ENCODE assay signal across 27 cellular contexts in the genomic region with DNA sequence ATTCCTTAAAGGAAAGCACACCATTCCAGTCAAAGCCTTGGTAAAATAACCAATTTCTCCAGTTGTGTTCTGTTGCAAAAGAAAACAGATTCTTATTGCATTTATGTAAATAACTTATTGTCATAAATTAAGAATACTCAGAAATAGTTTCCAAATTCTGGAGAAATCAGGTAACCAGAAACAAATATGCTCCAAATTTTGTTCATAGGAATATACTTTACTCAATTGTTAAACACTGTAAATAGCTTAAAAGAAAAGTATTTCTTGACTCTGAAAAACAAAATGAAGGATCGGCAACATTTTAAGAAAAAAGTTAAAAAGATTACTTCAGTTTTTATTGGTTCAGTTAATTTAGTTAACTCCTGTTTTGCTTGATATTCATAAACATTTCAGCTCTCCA.
"Had no signal": no experiment of that assay in that cellular context is flagged by ENCODE, and none has a peak within 500 bp of the region (broad histone marks: within the 10 kb centered on the region; RNA-seq: fewer than 3 reads in every experiment).

No MANE protein-coding gene starts in this region.

- H3K27ac ChIP-seq: left lung, lower lobe of right lung, ovary, prostate gland, skin epidermis, stomach, testis, thyroid gland, transverse colon, upper lobe of left lung, vagina had no signal

- H3K9me3 ChIP-seq: lower lobe of right lung, ovary, prostate gland, testis, thyroid gland, upper lobe of left lung, vagina had no signal

- H3K4me3 ChIP-seq: left lung, lower lobe of right lung, ovary, prostate gland, skin epidermis, stomach, testis, thyroid gland, transverse colon, upper lobe of left lung, vagina had no signal

- ATAC-seq: left colon; left lung; lower lobe of right lung; natural killer cell treated with Interleukin-12 subunit alpha and Interleukin-12 subunit beta and Interleukin-15 and Interleukin-18, amount 100 ng/mL, for 72 hours; right cardiac atrium; sciatic nerve; stimulated activated naive B cell treated with anti-CD40 and anti-IgM and Interleukin-4, amounts not matched to agents 10 μg/mL and 1 μg/mL and 100 μg/mL, for 72 hours; stimulated activated naive CD8-positive, alpha-beta T cell treated with anti-CD3 and anti-CD28 coated beads, Interleukin-15, Interleukin-2, amounts not matched to agents 100 U/mL and 50 U/mL, for 24 hours had no signal

- H3K27me3 ChIP-seq: left lung, ovary, stomach, testis, thyroid gland, transverse colon, upper lobe of left lung, vagina had no signal

- H3K36me3 ChIP-seq: left lung, lower lobe of right lung, ovary, prostate gland, stomach, thyroid gland, transverse colon, upper lobe of left lung, vagina had no signal

- DNase-seq: hippocampal formation; left colon; left lung; lower lobe of right lung; mammary epithelial cell; mesenchymal stem cell; naive B cell; ovary; retina; right cardiac atrium; stimulated activated CD4-positive, alpha-beta T cell treated with anti-CD3 and anti-CD28 coated beads, Interleukin-12 subunit alpha, Interleukin-12 subunit beta, amount 100 ng/mL, for 4 hours; stimulated activated CD4-positive, alpha-beta T cell treated with anti-CD3 and anti-CD28 coated beads, Interleukin-15, amount 100 ng/mL, for 24 hours; stimulated activated CD4-positive, alpha-beta T cell treated with anti-CD3 and anti-CD28 coated beads, Interleukin-2, amount 100 ng/mL, for 24 hours; stimulated activated CD4-positive, alpha-beta T cell treated with anti-CD3 and anti-CD28 coated beads, Interleukin-4, amount 100 ng/mL, for 1 hour; stimulated activated naive B cell treated with anti-CD40 and anti-IgM and Interleukin-4, amounts not matched to agents 10 μg/mL and 1 μg/mL and 100 μg/mL, for 72 hours; stimulated activated naive CD8-positive, alpha-beta T cell treated with anti-CD3 and anti-CD28 coated beads, Interleukin-15, Interleukin-2, amounts not matched to agents 100 U/mL and 50 U/mL, for 24 hours; stomach; testis; thyroid gland; transverse colon; upper lobe of left lung had no signal

- H3K4me1 ChIP-seq: left lung, lower lobe of right lung, prostate gland, stomach, testis, transverse colon, upper lobe of left lung, vagina had no signal

- FAIRE-seq: keratinocyte had no signal
